In the genomic region with DNA sequence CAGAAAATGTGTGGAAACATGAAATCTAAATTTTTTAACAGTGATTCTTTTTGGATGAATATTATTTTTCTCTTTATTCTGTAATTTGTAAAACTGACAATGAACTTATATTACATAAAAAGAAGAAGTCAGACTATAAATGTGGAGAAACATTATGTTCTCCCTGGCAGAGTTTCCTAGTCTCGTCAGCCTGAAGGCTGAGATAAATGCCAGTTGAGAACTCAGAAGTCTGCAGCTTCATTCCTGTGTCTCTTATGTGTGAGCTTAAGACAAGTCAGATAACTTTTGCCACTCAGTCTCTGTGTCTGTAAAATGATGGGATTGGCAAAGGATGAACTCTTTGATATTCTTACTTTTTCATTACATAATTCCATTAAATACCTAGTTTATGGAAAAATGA, we compare ENCODE assay signal across 24 cellular contexts.
"Had no signal": no experiment of that assay in that cellular context is flagged by ENCODE, and none has a peak within 500 bp of the region (broad histone marks: within the 10 kb centered on the region; RNA-seq: fewer than 3 reads in every experiment).

No MANE protein-coding gene starts in this region.

- H3K9me3 Mint-ChIP-seq: memory B cell; mesothelial cell of epicardium; naive B cell; neural crest cell; stimulated activated memory B cell treated with anti-CD40 and anti-IgM and Interleukin-4, amounts not matched to agents 10 μg/mL and 1 μg/mL and 100 μg/mL, for 72 hours had no signal

- H3K4me1 Mint-ChIP-seq: memory B cell; mesothelial cell of epicardium; naive B cell; neural crest cell; stimulated activated memory B cell treated with anti-CD40 and anti-IgM and Interleukin-4, amounts not matched to agents 10 μg/mL and 1 μg/mL and 100 μg/mL, for 72 hours had no signal

- H3K36me3 Mint-ChIP-seq: memory B cell; mesothelial cell of epicardium; naive B cell; natural killer cell treated with Interleukin-12 subunit alpha and Interleukin-12 subunit beta and Interleukin-15 and Interleukin-18, amount 100 ng/mL, for 72 hours; stimulated activated memory B cell treated with anti-CD40 and anti-IgM and Interleukin-4, amounts not matched to agents 10 μg/mL and 1 μg/mL and 100 μg/mL, for 72 hours had no signal

- H3K27me3 Mint-ChIP-seq: effector memory CD8-positive, alpha-beta T cell; memory B cell; naive B cell; natural killer cell treated with Interleukin-12 subunit alpha and Interleukin-12 subunit beta and Interleukin-15 and Interleukin-18, amount 100 ng/mL, for 72 hours; stimulated activated memory B cell treated with anti-CD40 and anti-IgM and Interleukin-4, amounts not matched to agents 10 μg/mL and 1 μg/mL and 100 μg/mL, for 72 hours had no signal

- H3K27ac Mint-ChIP-seq: effector memory CD8-positive, alpha-beta T cell; memory B cell; mesothelial cell of epicardium; naive B cell; natural killer cell treated with Interleukin-12 subunit alpha and Interleukin-12 subunit beta and Interleukin-15 and Interleukin-18, amount 100 ng/mL, for 72 hours; stimulated activated memory B cell treated with anti-CD40 and anti-IgM and Interleukin-4, amounts not matched to agents 10 μg/mL and 1 μg/mL and 100 μg/mL, for 72 hours had no signal

- H3K4me3 Mint-ChIP-seq: effector memory CD8-positive, alpha-beta T cell; memory B cell; mesothelial cell of epicardium; naive B cell; natural killer cell treated with Interleukin-12 subunit alpha and Interleukin-12 subunit beta and Interleukin-15 and Interleukin-18, amount 100 ng/mL, for 72 hours; neural crest cell; stimulated activated memory B cell treated with anti-CD40 and anti-IgM and Interleukin-4, amounts not matched to agents 10 μg/mL and 1 μg/mL and 100 μg/mL, for 72 hours had no signal

- ATAC-seq: effector memory CD8-positive, alpha-beta T cell; foreskin keratinocyte; gastroesophageal sphincter; heart left ventricle; left colon; mucosa of descending colon; natural killer cell treated with Interleukin-12 subunit alpha and Interleukin-12 subunit beta and Interleukin-15 and Interleukin-18, amount 100 ng/mL, for 72 hours; stimulated activated memory B cell treated with anti-CD40 and anti-IgM and Interleukin-4, amounts not matched to agents 10 μg/mL and 1 μg/mL and 100 μg/mL, for 72 hours; stimulated activated naive CD8-positive, alpha-beta T cell treated with anti-CD3 and anti-CD28 coated beads, Interleukin-15, Interleukin-2, amounts not matched to agents 100 U/mL and 50 U/mL, for 24 hours had no signal

- DNase-seq: cerebellar nuclear complex; cortex of kidney; effector memory CD8-positive, alpha-beta T cell; erythroblast; esophagus squamous epithelium; foreskin keratinocyte; heart left ventricle; islet precursor cell; kidney glomerular epithelial cell; left colon; mucosa of descending colon; naive B cell; spleen; stimulated activated CD4-positive, alpha-beta T cell treated with anti-CD3 and anti-CD28 coated beads, Interleukin-4, amount 100 ng/mL, for 4 hours; stimulated activated naive CD8-positive, alpha-beta T cell treated with anti-CD3 and anti-CD28 coated beads, Interleukin-15, Interleukin-2, amounts not matched to agents 100 U/mL and 50 U/mL, for 24 hours; substantia nigra; upper lobe of left lung; uterus had no signal
